In the genomic region with DNA sequence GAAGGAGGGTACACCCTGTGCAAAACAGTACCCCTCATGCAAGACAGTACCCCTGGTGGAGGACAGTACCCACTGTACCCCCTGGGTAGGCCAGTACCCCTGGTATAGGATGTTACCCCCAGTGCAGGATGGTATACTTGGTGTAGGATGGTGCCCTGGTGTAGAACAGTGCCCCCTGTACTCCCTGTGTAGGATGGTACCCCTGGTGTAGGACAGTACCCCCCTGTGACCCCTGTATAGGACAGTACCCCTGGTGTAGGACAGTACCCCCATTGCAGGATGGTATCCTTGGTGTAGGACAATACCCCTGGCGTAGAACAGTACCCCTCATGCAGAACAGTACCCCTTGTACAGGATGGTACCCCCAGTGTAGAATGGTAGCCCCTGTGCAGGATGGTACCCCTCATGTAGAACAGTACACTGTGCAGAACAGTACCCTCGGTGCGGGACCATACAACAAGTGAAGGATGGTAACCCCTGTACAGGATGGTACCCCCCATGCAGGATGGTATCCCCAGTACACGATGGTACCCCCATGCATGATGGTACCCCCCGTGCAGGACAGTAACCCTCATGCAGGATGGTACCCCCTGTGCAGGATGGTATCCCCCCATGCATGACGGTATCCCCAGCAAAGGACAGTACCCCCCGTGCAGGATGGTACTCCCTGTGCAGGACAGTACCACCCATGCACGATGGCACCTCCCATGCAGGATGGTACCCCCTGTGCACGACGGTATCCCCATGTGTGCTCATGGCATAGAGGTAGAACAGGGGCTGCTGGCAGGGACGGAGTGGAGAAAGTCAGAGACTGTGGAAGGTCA, we compare ENCODE assay signal across 16 cellular contexts.
A peak's percentile ranks its signal among the peaks of the same experiment; 100 is the strongest.
DNase-seq lines count a peak whose midpoint lies in the region; ATAC-seq and TF ChIP-seq lines count a peak whose summit lies in the region.
"Had no signal": no experiment of that assay in that cellular context is flagged by ENCODE, and none has a peak within 500 bp of the region (broad histone marks: within the 10 kb centered on the region; RNA-seq: fewer than 3 reads in every experiment).

No MANE protein-coding gene starts in this region.

- BruUV-seq in IMR-90 (replicated peaks; lab: Mats Ljungman, UMichigan): no TSS peak

- H2BK15ac ChIP-seq in IMR-90 (ENCODE audit: low read depth, low read length): no peak overlapping the region

- intact Hi-C loops in IMR-90 (cut with micrococcal nuclease): no loop called here

- no peaks in the 10 kb centered on the region for H3K79me1 ChIP-seq in IMR-90 (ENCODE audit: low read depth in 1 of 2, low read length in 2 of 2)

- WGBS in IMR-90 (ENCODE audit: extremely low coverage in 2 of 2, insufficient read length in 1 of 2), 2 experiments: 54% methylated on average over 2 of the region's 11 CpGs; no CpG with 5 or more reads in 1 of the 2 experiments

- no peak overlapping the region for H4K91ac ChIP-seq in IMR-90 (ENCODE audit: insufficient read depth, low read depth, low read length)

- no peak overlapping the region for H3K4me3 ChIP-seq in IMR-90 (ENCODE audit: insufficient read depth, low read depth, low read length)
- H3K4me3 ChIP-seq: A549 had no signal

- no peak overlapping the region for H3K9ac ChIP-seq in IMR-90 (ENCODE audit: low read depth, low read length)

- POLR2A ChIA-PET in IMR-90 (lab: Charles Lee; ENCODE audit: unreplicated experiment): no interaction called here

- no peak overlapping the region for H4K5ac ChIP-seq in IMR-90 (ENCODE audit: low read depth, low read length)

- H3K9me3 ChIP-seq in IMR-90 (ENCODE audit: control insufficient read depth, insufficient read depth, low read length): peaks cover 25% of the 10 kb centered on the region

- H3K36me3 Mint-ChIP-seq in natural killer cell treated with Interleukin-12 subunit alpha and Interleukin-12 subunit beta and Interleukin-15 and Interleukin-18, amount 100 ng/mL, for 72 hours: no peaks in the 10 kb centered on the region
- H3K36me3 Mint-ChIP-seq in stimulated activated memory B cell treated with anti-CD40 and anti-IgM and Interleukin-4, amounts not matched to agents 10 μg/mL and 1 μg/mL and 100 μg/mL, for 72 hours: no peaks in the 10 kb centered on the region
- H3K36me3 Mint-ChIP-seq: CD14-positive monocyte; CD8-positive, alpha-beta T cell had no signal

- H2BK5ac ChIP-seq in IMR-90 (ENCODE audit: low read depth, low read length, poor library complexity, severe bottlenecking): no peak overlapping the region

- TF ChIP-seq CTCF in IMR-90 (conservative IDR thresholded peaks at IDR 0.05; ENCODE audit: low read depth, low read length): no peak

- no peaks in the 10 kb centered on the region for H3K9me1 ChIP-seq in IMR-90 (ENCODE audit: insufficient read depth, low read length)

- no peak for TF ChIP-seq POLR2A in IMR-90 (IDR thresholded peaks at IDR 0.05; ENCODE audit: low read depth, low read length)

- peak overlapping the region; percentile 32 for H2AFZ ChIP-seq in IMR-90 (replicated peaks; ENCODE audit: low read length, poor library complexity)

- H3K18ac ChIP-seq in IMR-90 (ENCODE audit: low read depth, low read length): no peak overlapping the region

- peaks cover 3% of the 10 kb centered on the region for H3K9me3 Mint-ChIP-seq in natural killer cell treated with Interleukin-12 subunit alpha and Interleukin-12 subunit beta and Interleukin-15 and Interleukin-18, amount 100 ng/mL, for 72 hours
- H3K9me3 Mint-ChIP-seq in stimulated activated memory B cell treated with anti-CD40 and anti-IgM and Interleukin-4, amounts not matched to agents 10 μg/mL and 1 μg/mL and 100 μg/mL, for 72 hours: no peaks in the 10 kb centered on the region

- CTCF ChIA-PET in IMR-90 (lab: Yijun Ruan, JAX): no interaction called here

- no peaks in the 10 kb centered on the region for H4K20me1 ChIP-seq in IMR-90 (ENCODE audit: insufficient read depth, low read length)

- ATAC-seq in IMR-90 (ENCODE audit: low read depth) (no peak), esophagus mucosa (peak; percentile 28), GM21723 (IDR thresholded peaks at IDR 0.05; ENCODE audit: unreplicated experiment) (no peak), GM21576 (IDR thresholded peaks at IDR 0.05; ENCODE audit: unreplicated experiment) (no peak)
- peak; percentile 60 to 61 for ATAC-seq in natural killer cell treated with Interleukin-12 subunit alpha and Interleukin-12 subunit beta and Interleukin-15 and Interleukin-18, amount 100 ng/mL, for 72 hours
- ATAC-seq in stimulated activated memory B cell treated with anti-CD40 and anti-IgM and Interleukin-4, amounts not matched to agents 10 μg/mL and 1 μg/mL and 100 μg/mL, for 72 hours: peak; percentile 58
- ATAC-seq: CD8-positive, alpha-beta T cell had no signal

- no peaks in the 10 kb centered on the region for H3K4me1 Mint-ChIP-seq in natural killer cell treated with Interleukin-12 subunit alpha and Interleukin-12 subunit beta and Interleukin-15 and Interleukin-18, amount 100 ng/mL, for 72 hours (ENCODE audit: low read depth in 2 of 2)
- no peaks in the 10 kb centered on the region for H3K4me1 Mint-ChIP-seq in stimulated activated memory B cell treated with anti-CD40 and anti-IgM and Interleukin-4, amounts not matched to agents 10 μg/mL and 1 μg/mL and 100 μg/mL, for 72 hours
- H3K4me1 Mint-ChIP-seq: CD14-positive monocyte had no signal

- in situ Hi-C loops in IMR-90 (cut with MboI; ENCODE audit: low sequenced_read_pairs): loop anchor here (25.0 kb wide), 1 partner anchor 1961 kb away; no protein-coding TSS in a partner anchor

- H3K4me1 ChIP-seq in IMR-90 (ENCODE audit: control insufficient read depth, insufficient read depth, low read length): no peaks in the 10 kb centered on the region
- H3K4me1 ChIP-seq: A549 had no signal

- no peak overlapping the region for H2AK9ac ChIP-seq in IMR-90 (replicated peaks; ENCODE audit: low read depth, low read length, poor library complexity)

- H3K27me3 Mint-ChIP-seq in natural killer cell treated with Interleukin-12 subunit alpha and Interleukin-12 subunit beta and Interleukin-15 and Interleukin-18, amount 100 ng/mL, for 72 hours: no peaks in the 10 kb centered on the region
- H3K27me3 Mint-ChIP-seq in stimulated activated memory B cell treated with anti-CD40 and anti-IgM and Interleukin-4, amounts not matched to agents 10 μg/mL and 1 μg/mL and 100 μg/mL, for 72 hours: no peaks in the 10 kb centered on the region

- no peak for TF ChIP-seq RAD21 in IMR-90 (IDR thresholded peaks at IDR 0.05; ENCODE audit: low read length)

- no peak overlapping the region for H3K23ac ChIP-seq in IMR-90 (ENCODE audit: low read depth, low read length)

- no peak overlapping the region for H2AK5ac ChIP-seq in IMR-90 (ENCODE audit: low read depth, low read length)

- no peak overlapping the region for H3K27ac Mint-ChIP-seq in natural killer cell treated with Interleukin-12 subunit alpha and Interleukin-12 subunit beta and Interleukin-15 and Interleukin-18, amount 100 ng/mL, for 72 hours
- H3K27ac Mint-ChIP-seq in stimulated activated memory B cell treated with anti-CD40 and anti-IgM and Interleukin-4, amounts not matched to agents 10 μg/mL and 1 μg/mL and 100 μg/mL, for 72 hours: no peak overlapping the region
- H3K27ac Mint-ChIP-seq: CD14-positive monocyte; CD8-positive, alpha-beta T cell; H9 had no signal

- no peak overlapping the region for H3K14ac ChIP-seq in IMR-90 (replicated peaks; ENCODE audit: low read depth, low read length)

- no peak overlapping the region for H3K56ac ChIP-seq in IMR-90 (ENCODE audit: extremely low read depth, insufficient read depth, low read length)

- H3K4me2 ChIP-seq in IMR-90 (ENCODE audit: low read depth, low read length): no peak overlapping the region
- H3K4me2 ChIP-seq: A549 had no signal

- no peak overlapping the region for H2BK120ac ChIP-seq in IMR-90 (ENCODE audit: low read depth, low read length)

- H2BK20ac ChIP-seq in IMR-90 (ENCODE audit: low read depth, low read length): no peak overlapping the region

- no peak overlapping the region for H3K4me3 Mint-ChIP-seq in natural killer cell treated with Interleukin-12 subunit alpha and Interleukin-12 subunit beta and Interleukin-15 and Interleukin-18, amount 100 ng/mL, for 72 hours
- H3K4me3 Mint-ChIP-seq in stimulated activated memory B cell treated with anti-CD40 and anti-IgM and Interleukin-4, amounts not matched to agents 10 μg/mL and 1 μg/mL and 100 μg/mL, for 72 hours: no peak overlapping the region
- H3K4me3 Mint-ChIP-seq: CD14-positive monocyte; CD8-positive, alpha-beta T cell; H9 had no signal

- no peaks in the 10 kb centered on the region for H3K36me3 ChIP-seq in IMR-90 (ENCODE audit: control insufficient read depth, insufficient read depth, low read length)

- DNase-seq in IMR-90 (no peak), NCI-H1436 treated with DMSO at 0.1 percent for 48 hours (lab: John Stamatoyannopoulos, UW) (no peak)
- DNase-seq in natural killer cell treated with Interleukin-12 subunit alpha and Interleukin-12 subunit beta and Interleukin-15 and Interleukin-18, amount 100 ng/mL, for 72 hours (ENCODE audit: low spot score): no peak
- DNase-seq: CD8-positive, alpha-beta T cell; COR-L47; DMS153; DMS79 treated with DMSO at 0.1 percent for 48 hours; EL; GOT3; H9 had no signal

- no peak overlapping the region for H3K27ac ChIP-seq in IMR-90 (ENCODE audit: insufficient read depth, low read length)
- H3K27ac ChIP-seq: A549 had no signal

- H3K4ac ChIP-seq in IMR-90 (ENCODE audit: low read depth, low read length): no peak overlapping the region

- no peak overlapping the region for H4K8ac ChIP-seq in IMR-90 (ENCODE audit: low read depth in 2 of 2, low read length in 2 of 2)

- no peaks in the 10 kb centered on the region for H3K27me3 ChIP-seq in IMR-90 (ENCODE audit: control insufficient read depth, insufficient read depth, low read length)

- dilution Hi-C loops in IMR-90 (cut with HindIII; ENCODE audit: low sequenced_read_pairs, unreplicated experiment): no loop called here

TF ChIP-seq in IMR-90, 13 proteins besides CTCF, POLR2A, EP300 and RAD21 (continues in another document):
- TF ChIP-seq, protein P1, sequence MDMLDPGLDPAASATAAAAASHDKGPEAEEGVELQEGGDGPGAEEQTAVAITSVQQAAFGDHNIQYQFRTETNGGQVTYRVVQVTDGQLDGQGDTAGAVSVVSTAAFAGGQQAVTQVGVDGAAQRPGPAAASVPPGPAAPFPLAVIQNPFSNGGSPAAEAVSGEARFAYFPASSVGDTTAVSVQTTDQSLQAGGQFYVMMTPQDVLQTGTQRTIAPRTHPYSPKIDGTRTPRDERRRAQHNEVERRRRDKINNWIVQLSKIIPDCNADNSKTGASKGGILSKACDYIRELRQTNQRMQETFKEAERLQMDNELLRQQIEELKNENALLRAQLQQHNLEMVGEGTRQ (IDR thresholded peaks at IDR 0.05; ENCODE audit: low read depth, low read length): no peak
- TF ChIP-seq, protein P2, sequence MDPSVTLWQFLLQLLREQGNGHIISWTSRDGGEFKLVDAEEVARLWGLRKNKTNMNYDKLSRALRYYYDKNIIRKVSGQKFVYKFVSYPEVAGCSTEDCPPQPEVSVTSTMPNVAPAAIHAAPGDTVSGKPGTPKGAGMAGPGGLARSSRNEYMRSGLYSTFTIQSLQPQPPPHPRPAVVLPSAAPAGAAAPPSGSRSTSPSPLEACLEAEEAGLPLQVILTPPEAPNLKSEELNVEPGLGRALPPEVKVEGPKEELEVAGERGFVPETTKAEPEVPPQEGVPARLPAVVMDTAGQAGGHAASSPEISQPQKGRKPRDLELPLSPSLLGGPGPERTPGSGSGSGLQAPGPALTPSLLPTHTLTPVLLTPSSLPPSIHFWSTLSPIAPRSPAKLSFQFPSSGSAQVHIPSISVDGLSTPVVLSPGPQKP (IDR thresholded peaks at IDR 0.05; ENCODE audit: borderline replicate concordance, low read depth, low read length): no peak

Comparison
In these comparisons a context has a peak if more than half of its experiments do, and no peak if none do; other contexts are left out.
1. ATAC-seq: peak in esophagus mucosa (single experiment), natural killer cell treated with Interleukin-12 subunit alpha and Interleukin-12 subunit beta and Interleukin-15 and Interleukin-18, amount 100 ng/mL, for 72 hours (2 of 2) and stimulated activated memory B cell treated with anti-CD40 and anti-IgM and Interleukin-4, amounts not matched to agents 10 μg/mL and 1 μg/mL and 100 μg/mL, for 72 hours (single experiment); none in IMR-90 (single experiment), GM21723 (single experiment) and GM21576 (single experiment).